ENCODE assay signal across 24 cellular contexts in genomic region chr2:62817995-62818713, GRCh38.
DNase-seq lines count a peak whose midpoint lies in the region; ATAC-seq and TF ChIP-seq lines count a peak whose summit lies in the region.
"Had no signal": no experiment of that assay in that cellular context is flagged by ENCODE, and none has a peak within 500 bp of the region (broad histone marks: within the 10 kb centered on the region; RNA-seq: fewer than 3 reads in every experiment).

No MANE protein-coding gene starts in this region.

- H3K27me3 ChIP-seq in smooth muscle cell (ENCODE audit: low read depth), result no peaks in the 10 kb centered on the region
- H3K27me3 ChIP-seq in MM.1S (replicated peaks; ENCODE audit: insufficient read depth, low read length), result no peaks in the 10 kb centered on the region
- H3K27me3 ChIP-seq: esophagus muscularis mucosa, ovary, upper lobe of right lung had no signal

- H3K4me3 ChIP-seq in smooth muscle cell (no peak overlapping the region), MM.1S (ENCODE audit: low read length) (no peak overlapping the region)
- H3K4me3 ChIP-seq: esophagus muscularis mucosa, ovary, upper lobe of right lung had no signal

- WGBS in smooth muscle cell (ENCODE audit: low lambda C conversion rate), result 77% methylated on average over 2 of the region's 2 CpGs

- H3K36me3 Mint-ChIP-seq in activated T-cell treated with anti-CD3 and anti-CD28 coated beads, Interleukin-2, amount 50 U/mL, for 72 hours (ENCODE audit: insufficient read depth in 2 of 2), result peaks cover 0 to 1% of the 10 kb centered on the region in 2 donors
- peaks cover 2% of the 10 kb centered on the region for H3K36me3 Mint-ChIP-seq in activated T-cell treated with anti-CD3 and anti-CD28 coated beads, Interleukin-2, amount 50 U/mL, for 4 hours (ENCODE audit: insufficient read depth)

- H3K79me2 ChIP-seq in smooth muscle cell (ENCODE audit: low read depth) (peaks cover 3% of the 10 kb centered on the region), MM.1S (ENCODE audit: low read length) (no peaks in the 10 kb centered on the region)

- H3K4me1 Mint-ChIP-seq in activated T-cell treated with anti-CD3 and anti-CD28 coated beads, Interleukin-2, amount 50 U/mL, for 72 hours (ENCODE audit: low read depth), result peaks cover 4% of the 10 kb centered on the region
- H3K4me1 Mint-ChIP-seq in activated T-cell treated with anti-CD3 and anti-CD28 coated beads, Interleukin-2, amount 50 U/mL, for 4 hours (ENCODE audit: low read depth), result peaks cover 4% of the 10 kb centered on the region
- H3K4me1 Mint-ChIP-seq: B cell had no signal

- ATAC-seq in activated T-cell treated with anti-CD3 and anti-CD28 coated beads, Interleukin-2, amount 50 U/mL, for 72 hours (replicated peaks in 1 of 2), result peak; percentile 51 to 73
- no peak for ATAC-seq in activated T-cell treated with anti-CD3 and anti-CD28 coated beads, Interleukin-2, amount 50 U/mL, for 4 hours
- peak; percentile 88 for ATAC-seq in esophagus mucosa
- ATAC-seq: HCT116; naive thymus-derived CD4-positive, alpha-beta T cell; right cardiac atrium; upper lobe of right lung had no signal

- no peaks in the 10 kb centered on the region for H3K9me3 ChIP-seq in smooth muscle cell (replicated peaks; ENCODE audit: low read depth)
- no peaks in the 10 kb centered on the region for H3K9me3 ChIP-seq in MM.1S (replicated peaks; ENCODE audit: insufficient read depth, low read length)
- H3K9me3 ChIP-seq: esophagus muscularis mucosa, ovary, upper lobe of right lung had no signal

- no peaks in the 10 kb centered on the region for H3K27me3 Mint-ChIP-seq in activated T-cell treated with anti-CD3 and anti-CD28 coated beads, Interleukin-2, amount 50 U/mL, for 72 hours (ENCODE audit: low read depth)
- no peaks in the 10 kb centered on the region for H3K27me3 Mint-ChIP-seq in activated T-cell treated with anti-CD3 and anti-CD28 coated beads, Interleukin-2, amount 50 U/mL, for 4 hours (ENCODE audit: low read depth)
- H3K27me3 Mint-ChIP-seq: activated T-cell treated with anti-CD3 and anti-CD28 coated beads, Interleukin-2, amount 50 U/mL, for 24 hours; B cell; naive thymus-derived CD4-positive, alpha-beta T cell had no signal

- H3K9ac ChIP-seq in smooth muscle cell (ENCODE audit: low read depth) (no peak overlapping the region), MM.1S (ENCODE audit: low read length) (no peak overlapping the region)
- H3K9ac ChIP-seq: KMS-11 had no signal

- H3K4me1 ChIP-seq in smooth muscle cell (ENCODE audit: low read depth) (peaks cover 9% of the 10 kb centered on the region), MM.1S (ENCODE audit: low read length) (no peaks in the 10 kb centered on the region)
- H3K4me1 ChIP-seq: upper lobe of right lung had no signal

- no peaks in the 10 kb centered on the region for H3K9me2 ChIP-seq in MM.1S (replicated peaks; ENCODE audit: insufficient read depth, low read length)

- peaks cover 55% of the 10 kb centered on the region for H4K20me1 ChIP-seq in smooth muscle cell (ENCODE audit: low read depth)
- no peaks in the 10 kb centered on the region for H4K20me1 ChIP-seq in MM.1S (ENCODE audit: insufficient read depth, low read length)

- H2AFZ ChIP-seq in smooth muscle cell (ENCODE audit: low read depth) (no peak overlapping the region), MM.1S (ENCODE audit: low read length) (no peak overlapping the region)

- H3F3A ChIP-seq in smooth muscle cell (ENCODE audit: low read depth), result no peaks in the 10 kb centered on the region
- H3F3A ChIP-seq in MM.1S (ENCODE audit: insufficient read depth, low read length), result no peaks in the 10 kb centered on the region

- no peak overlapping the region for H3K4me2 ChIP-seq in smooth muscle cell
- no peak overlapping the region for H3K4me2 ChIP-seq in MM.1S (ENCODE audit: low read depth, low read length)
- H3K4me2 ChIP-seq: KMS-11 had no signal

- no peak for TF ChIP-seq CTCF in smooth muscle cell (IDR thresholded peaks at IDR 0.05; ENCODE audit: borderline replicate concordance, insufficient read depth, poor library complexity, severe bottlenecking)
- TF ChIP-seq CTCF in MM.1S (IDR thresholded peaks at IDR 0.05; ENCODE audit: low read length), result no peak

- no peak overlapping the region for H3K27ac Mint-ChIP-seq in activated T-cell treated with anti-CD3 and anti-CD28 coated beads, Interleukin-2, amount 50 U/mL, for 72 hours
- H3K27ac Mint-ChIP-seq: activated T-cell treated with anti-CD3 and anti-CD28 coated beads, Interleukin-2, amount 50 U/mL, for 24 hours; B cell; naive thymus-derived CD4-positive, alpha-beta T cell had no signal

- peak overlapping the region; percentile 18 for H3K27ac ChIP-seq in smooth muscle cell (ENCODE audit: low read depth)
- H3K27ac ChIP-seq in MM.1S (ENCODE audit: low read length), result no peak overlapping the region
- H3K27ac ChIP-seq: esophagus muscularis mucosa, KMS-11, ovary, upper lobe of right lung had no signal

- no peaks in the 10 kb centered on the region for H3K36me3 ChIP-seq in smooth muscle cell (ENCODE audit: low read depth)
- H3K36me3 ChIP-seq in MM.1S (replicated peaks; ENCODE audit: insufficient read depth, low read length), result no peaks in the 10 kb centered on the region
- H3K36me3 ChIP-seq: esophagus muscularis mucosa, ovary, upper lobe of right lung had no signal

- no peak for DNase-seq in activated T-cell treated with anti-CD3 and anti-CD28 coated beads, Interleukin-2, amount 50 U/mL, for 72 hours
- DNase-seq in activated T-cell treated with anti-CD3 and anti-CD28 coated beads, Interleukin-2, amount 50 U/mL, for 4 hours, result no peak
- DNase-seq in RKO (ENCODE audit: low spot score) (peak; percentile 82), smooth muscle cell (lab: John Stamatoyannopoulos, UW; ENCODE audit: unreplicated experiment) (no peak), COR-L47 (lab: John Stamatoyannopoulos, UW) (no peak), MM.1S (no peak), NCI-H774 (lab: John Stamatoyannopoulos, UW) (no peak)
- DNase-seq: activated CD4-positive, alpha-beta T cell treated with anti-CD3 and anti-CD28 coated beads for 1 hour; activated CD8-positive, alpha-beta memory T cell treated with anti-CD3 and anti-CD28 coated beads for 24 hours; activated naive CD4-positive, alpha-beta T cell treated with anti-CD3 and anti-CD28 coated beads, Interleukin-2, amount 50 U/mL, for 16 hours; activated T-cell treated with anti-CD3 and anti-CD28 coated beads, Interleukin-2, amount 50 U/mL, for 24 hours; naive thymus-derived CD4-positive, alpha-beta T cell; NCI-H1048; NCI-H187; NCI-H748 treated with DMSO at 0.1 percent for 48 hours; ovary; right cardiac atrium; SHP77; upper lobe of right lung had no signal

- no peaks in the 10 kb centered on the region for H3K9me3 Mint-ChIP-seq in activated T-cell treated with anti-CD3 and anti-CD28 coated beads, Interleukin-2, amount 50 U/mL, for 72 hours
- no peaks in the 10 kb centered on the region for H3K9me3 Mint-ChIP-seq in activated T-cell treated with anti-CD3 and anti-CD28 coated beads, Interleukin-2, amount 50 U/mL, for 4 hours
- H3K9me3 Mint-ChIP-seq: activated T-cell treated with anti-CD3 and anti-CD28 coated beads, Interleukin-2, amount 50 U/mL, for 24 hours; naive thymus-derived CD4-positive, alpha-beta T cell had no signal

- no peak overlapping the region for H3K4me3 Mint-ChIP-seq in activated T-cell treated with anti-CD3 and anti-CD28 coated beads, Interleukin-2, amount 50 U/mL, for 72 hours
- no peak overlapping the region for H3K4me3 Mint-ChIP-seq in activated T-cell treated with anti-CD3 and anti-CD28 coated beads, Interleukin-2, amount 50 U/mL, for 4 hours
- H3K4me3 Mint-ChIP-seq: activated T-cell treated with anti-CD3 and anti-CD28 coated beads, Interleukin-2, amount 50 U/mL, for 24 hours; B cell; naive thymus-derived CD4-positive, alpha-beta T cell had no signal

Comparison
In these comparisons a context has a peak if more than half of its experiments do, and no peak if none do; other contexts are left out.
1. ATAC-seq: peak in activated T-cell treated with anti-CD3 and anti-CD28 coated beads, Interleukin-2, amount 50 U/mL, for 72 hours (2 of 2) and esophagus mucosa (single experiment); none in activated T-cell treated with anti-CD3 and anti-CD28 coated beads, Interleukin-2, amount 50 U/mL, for 4 hours (0 of 2).